In the genomic region with DNA sequence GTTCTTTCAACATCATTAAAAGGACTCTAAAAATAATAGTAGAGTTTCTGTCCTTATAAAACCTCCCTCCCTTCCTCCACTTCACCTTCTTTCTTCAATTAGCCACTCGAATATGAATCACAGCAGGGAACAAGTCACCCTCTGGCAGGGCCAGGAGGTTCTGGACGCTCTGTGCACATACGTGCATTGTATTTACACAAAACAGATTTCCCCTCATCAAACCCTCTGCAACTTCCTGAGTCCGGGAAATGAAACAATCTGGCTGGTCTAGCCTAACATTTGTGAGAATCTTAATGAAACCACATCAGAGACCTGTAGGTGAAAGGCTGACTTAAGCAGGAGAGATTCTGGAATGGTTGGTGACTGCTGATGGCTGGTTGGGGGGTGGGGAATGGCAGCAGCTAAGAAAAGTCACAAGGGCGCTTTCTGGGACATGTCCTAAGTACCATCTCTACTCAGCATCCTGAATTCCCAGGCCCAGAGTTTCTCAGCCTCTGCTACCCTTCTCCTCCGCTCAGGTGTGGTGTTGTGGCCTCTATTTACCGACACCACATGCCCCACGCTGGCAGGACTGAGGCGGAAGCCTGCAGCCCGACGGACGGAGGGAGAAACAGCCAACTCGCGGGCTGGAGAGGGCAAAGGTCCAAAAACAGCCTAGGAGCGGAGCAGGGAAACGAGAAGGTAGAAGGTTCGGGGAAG, we compare ENCODE assay signal across 8 cellular contexts. TPM values are rescaled to one million over a fixed set of nuclear protein-coding genes. Genes with fewer than 3 reads are reported as not detected.
A peak's percentile ranks its signal among the peaks of the same experiment; 100 is the strongest.
DNase-seq lines count a peak whose midpoint lies in the region; ATAC-seq and TF ChIP-seq lines count a peak whose summit lies in the region.

No MANE protein-coding gene starts in this region.

- peak overlapping the region; percentile 84 for H3K4me3 Mint-ChIP-seq in chondrocyte (ENCODE audit: unreplicated experiment)

- H3K9me3 Mint-ChIP-seq in chondrocyte (ENCODE audit: low read depth) = no peaks in the 10 kb centered on the region

- H3K4me1 ChIP-seq in lung (ENCODE audit: control insufficient read depth in 2 of 2, insufficient read depth in 2 of 2, low read length in 2 of 2) (no peaks in the 10 kb centered on the region), tibial artery (no peaks in the 10 kb centered on the region)

- peak; percentile 18 for DNase-seq in GM03348 (ENCODE audit: low spot score)
- peak; percentile 10 for DNase-seq in NCI-H774 (lab: John Stamatoyannopoulos, UW)
- DNase-seq in chondrocyte (ENCODE audit: low spot score) = no peak
- peak; percentile 33 for DNase-seq in lung (ENCODE audit: low spot score)
- peak; percentile 24 to 68 for DNase-seq in tibial artery
- DNase-seq in cerebellar nuclear complex (lab: John Stamatoyannopoulos, UW) = no peak
- no peak for DNase-seq in SIG-M5 (lab: John Stamatoyannopoulos, UW)

- H3K36me3 ChIP-seq in lung (ENCODE audit: control insufficient read depth in 2 of 2, insufficient read depth in 2 of 2, low read length in 2 of 2) (no peaks in the 10 kb centered on the region), tibial artery (no peaks in the 10 kb centered on the region)

- 3 to 36% methylated on average over 14 to 17 of the region's 17 CpGs for WGBS in lung, 2 donors

- peak; percentile 50 for ATAC-seq in lung (ENCODE audit: insufficient read depth, low FRiP score)
- no peak for ATAC-seq in HG03521 (IDR thresholded peaks at IDR 0.05; ENCODE audit: unreplicated experiment)

- peak overlapping the region; percentile 34 for H3K4me3 ChIP-seq in lung
- H3K4me3 ChIP-seq in tibial artery = peak overlapping the region; percentile 84 to 86

- H3K9me3 ChIP-seq in lung (ENCODE audit: control insufficient read depth in 2 of 2, insufficient read depth in 1 of 2, low read length in 1 of 2) (no peaks in the 10 kb centered on the region), tibial artery (no peaks in the 10 kb centered on the region)

- H3K27me3 Mint-ChIP-seq in chondrocyte (ENCODE audit: low read depth) = peaks cover 19% of the 10 kb centered on the region

- no peaks in the 10 kb centered on the region for H3K36me3 Mint-ChIP-seq in chondrocyte (ENCODE audit: low read depth)

- H3K4me1 Mint-ChIP-seq in chondrocyte (ENCODE audit: low read depth) = peaks cover 33% of the 10 kb centered on the region

- H3K27me3 ChIP-seq in lung (ENCODE audit: control insufficient read depth, insufficient read depth) (no peaks in the 10 kb centered on the region), tibial artery (no peaks in the 10 kb centered on the region)

- intact Hi-C loops in tibial artery (cut with DNase I; ENCODE audit: low total_unique reads) = no loop called here

- no peak for TF ChIP-seq CTCF in chondrocyte (IDR thresholded peaks at IDR 0.05)
- no peak for TF ChIP-seq CTCF in lung (IDR thresholded peaks at IDR 0.05; ENCODE audit: control extremely low read depth, extremely low read depth)
- no peak for TF ChIP-seq CTCF in tibial artery (IDR thresholded peaks at IDR 0.05)

- peak overlapping the region; percentile 34 to 86 for H3K27ac ChIP-seq in lung (ENCODE audit: low read depth in 1 of 2, low read length in 1 of 2)
- H3K27ac ChIP-seq in tibial artery = peak overlapping the region; percentile 82 to 84

- peak overlapping the region; percentile 85 for H3K27ac Mint-ChIP-seq in chondrocyte (ENCODE audit: unreplicated experiment)

RNA-seq across cellular contexts. Expression of gene ZDHHC9, which starts 1.0 kb away (rescaled TPM):
- total RNA-seq in chondrocyte = 41.4 to 46.0 TPM (median 45.4 TPM) in 3 replicates
- total RNA-seq in lung = 10 to 100 TPM; 17.4 to 74.6 TPM
- 10 to 100 TPM; 24.2 to 56.9 TPM for polyA plus RNA-seq in lung

Comparison
In these comparisons a context has a peak if more than half of its experiments do, and no peak if none do; other contexts are left out.
1. DNase-seq: peak in GM03348 (single experiment), NCI-H774 (single experiment), lung (single experiment) and tibial artery (2 of 2); none in chondrocyte (single experiment), cerebellar nuclear complex (0 of 2) and SIG-M5 (single experiment).